ENCODE assay signal across 17 cellular contexts in the genomic region with DNA sequence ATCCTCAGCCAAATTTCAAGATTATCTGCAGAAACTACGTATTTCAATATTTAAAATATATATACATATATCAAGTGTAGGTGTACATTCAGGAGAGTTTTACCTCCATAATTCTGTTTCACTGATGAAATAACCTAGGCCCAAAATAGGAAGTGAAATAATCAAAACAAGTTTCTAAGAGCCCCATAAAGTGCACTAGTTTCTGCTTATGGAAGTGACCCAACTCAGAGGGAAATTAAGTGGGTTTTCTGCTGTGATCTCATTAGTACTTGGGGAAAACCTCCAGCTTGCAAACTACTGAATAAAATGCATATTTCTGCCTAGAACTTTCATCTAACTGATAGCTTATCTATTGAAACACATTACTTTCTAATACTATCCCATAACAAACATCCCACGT. TPM values are rescaled to one million over a fixed set of nuclear protein-coding genes. Genes with fewer than 3 reads are reported as not detected.
DNase-seq lines count a peak whose midpoint lies in the region; ATAC-seq and TF ChIP-seq lines count a peak whose summit lies in the region.
"Had no signal": no experiment of that assay in that cellular context is flagged by ENCODE, and none has a peak within 500 bp of the region (broad histone marks: within the 10 kb centered on the region; RNA-seq: fewer than 3 reads in every experiment).

No MANE protein-coding gene starts in this region.

- H3K4me1 Mint-ChIP-seq in MCF 10A (ENCODE audit: insufficient read depth, unreplicated experiment) = no peaks in the 10 kb centered on the region
- H3K4me1 Mint-ChIP-seq: activated T-helper 17 cell treated with anti-CD3 and anti-CD28 coated beads, Interleukin-2, amount 50 U/mL, for 72 hours; naive thymus-derived CD8-positive, alpha-beta T cell had no signal

- H3K4me3 ChIP-seq in GM12865 (ENCODE audit: low read depth, low read length) (no peak overlapping the region), tibial nerve (no peak overlapping the region)
- H3K4me3 ChIP-seq: skin epidermis had no signal

- no peaks in the 10 kb centered on the region for H3K36me3 Mint-ChIP-seq in MCF 10A (ENCODE audit: insufficient read depth, unreplicated experiment)
- H3K36me3 Mint-ChIP-seq: naive thymus-derived CD8-positive, alpha-beta T cell had no signal

- no peaks in the 10 kb centered on the region for H3K9me3 Mint-ChIP-seq in MCF 10A (ENCODE audit: unreplicated experiment)
- H3K9me3 Mint-ChIP-seq: activated T-helper 17 cell treated with anti-CD3 and anti-CD28 coated beads, Interleukin-2, amount 50 U/mL, for 72 hours; naive thymus-derived CD8-positive, alpha-beta T cell had no signal

- H3K4me1 ChIP-seq in tibial nerve = peaks cover 0 to 17% (median 0%) of the 10 kb centered on the region in 4 donors

- TF ChIP-seq POLR2A in tibial nerve (IDR thresholded peaks at IDR 0.05) = no peak

- BruUV-seq in MCF 10A (replicated peaks; lab: Mats Ljungman, UMichigan) = no TSS peak

- TF ChIP-seq CTCF in GM12865 (IDR thresholded peaks at IDR 0.05; ENCODE audit: insufficient read depth, low read depth, low read length, missing control alignments) (no peak), MCF 10A (IDR thresholded peaks at IDR 0.05; ENCODE audit: unreplicated experiment) (no peak), tibial nerve (IDR thresholded peaks at IDR 0.05) (no peak)

- ATAC-seq in GM19351 (IDR thresholded peaks at IDR 0.05; ENCODE audit: unreplicated experiment) (peak; percentile 93), HG02759 (IDR thresholded peaks at IDR 0.05; ENCODE audit: unreplicated experiment) (peak; percentile 90), HG03432 (IDR thresholded peaks at IDR 0.05; ENCODE audit: unreplicated experiment) (peak; percentile 88)
- ATAC-seq: activated T-helper 17 cell treated with anti-CD3 and anti-CD28 coated beads, Interleukin-2, amount 50 U/mL, for 72 hours; naive thymus-derived CD8-positive, alpha-beta T cell had no signal

- H3K9me3 ChIP-seq in tibial nerve = no peaks in the 10 kb centered on the region

- peaks cover 72% of the 10 kb centered on the region for H3K27me3 Mint-ChIP-seq in MCF 10A (ENCODE audit: insufficient read depth, unreplicated experiment)

- POLR2A ChIA-PET in MCF 10A (lab: Yijun Ruan, JAX) = no interaction called here

- no peak overlapping the region for H3K27ac ChIP-seq in tibial nerve
- H3K27ac ChIP-seq: skin epidermis had no signal

- H3K27me3 ChIP-seq in tibial nerve = no peaks in the 10 kb centered on the region

- DNase-seq in GM12865 (ENCODE audit: low read depth) (peak; percentile 39), MCF 10A (ENCODE audit: unreplicated experiment) (no peak), tibial nerve (ENCODE audit: low spot score in 2 of 2) (no peak)
- DNase-seq in central memory CD4-positive, alpha-beta T cell = no peak
- no peak for DNase-seq in activated CD4-positive, alpha-beta T cell treated with anti-CD3 and anti-CD28 coated beads, Interleukin-2, amount 50 U/mL, for 4 hours
- DNase-seq: ACHN; activated CD4-positive, alpha-beta T cell treated with anti-CD3 and anti-CD28 coated beads for 1 hour; DMS79; GOT3; Kasumi-1; naive thymus-derived CD8-positive, alpha-beta T cell; SHP77 treated with DMSO at 0.1 percent for 48 hours had no signal

- WGBS in tibial nerve, 2 donors = 91 to 92% methylated on average over 2 of the region's 2 CpGs

- no peak overlapping the region for H3K27ac Mint-ChIP-seq in MCF 10A (ENCODE audit: low read depth, unreplicated experiment)
- H3K27ac Mint-ChIP-seq: activated T-helper 17 cell treated with anti-CD3 and anti-CD28 coated beads, Interleukin-2, amount 50 U/mL, for 72 hours; naive thymus-derived CD8-positive, alpha-beta T cell had no signal

- intact Hi-C loops in MCF 10A (cut with micrococcal nuclease) = no loop called here

- CTCF ChIA-PET in MCF 10A (lab: Yijun Ruan, JAX) = interaction anchor here (0.8 to 1.1 kb wide), 2 partner anchors 18 to 423 kb away, joined by 4 read pairs; no protein-coding TSS in a partner anchor

- TF ChIP-seq EP300 in tibial nerve (IDR thresholded peaks at IDR 0.05) = no peak

- H3K4me3 Mint-ChIP-seq in MCF 10A (ENCODE audit: unreplicated experiment) = no peak overlapping the region
- H3K4me3 Mint-ChIP-seq: activated T-helper 17 cell treated with anti-CD3 and anti-CD28 coated beads, Interleukin-2, amount 50 U/mL, for 72 hours; naive thymus-derived CD8-positive, alpha-beta T cell had no signal

- no peaks in the 10 kb centered on the region for H3K36me3 ChIP-seq in tibial nerve

RNA-seq across cellular contexts. Expression of a gene that starts 45.4 kb away (rescaled TPM):
- total RNA-seq in MCF 10A (2022) (3.1 and 8.1 TPM in 2 replicates), tibial nerve (1 to 10 TPM; 2.2 to 5.7 (median 3.3) TPM)
